ENCODE assay signal across 1 cellular context in genomic region chr3:71050133-71050520, GRCh38.
TF ChIP-seq lines count a peak whose summit lies in the region.

No MANE protein-coding gene starts in this region.

TF ChIP-seq in HepG2, 621 proteins besides CTCF, POLR2A, EP300 and RAD21 (continued from another document):
- TF ChIP-seq PLRG1 (conservative IDR thresholded peaks at IDR 0.05) (no peak), FOXP1 (IDR thresholded peaks at IDR 0.05) (no peak), FOXP1 (CRISPR knock-in tag; IDR thresholded peaks at IDR 0.05) (peak; percentile 39; the same call in 1 of the 2 replicates), CEBPG (CRISPR knock-in tag; IDR thresholded peaks at IDR 0.05) (0 out of 2 replicates have a peak, but pooled peaks have one; percentile 37), ZNF75D (CRISPR knock-in tag; IDR thresholded peaks at IDR 0.05; ENCODE audit: borderline replicate concordance) (no peak), CREM (IDR thresholded peaks at IDR 0.05) (peak; percentile 33; the same call in 1 of the 2 replicates), CREM (CRISPR knock-in tag; IDR thresholded peaks at IDR 0.05) (no peak), TBX2 (CRISPR knock-in tag; IDR thresholded peaks at IDR 0.05; ENCODE audit: borderline replicate concordance) (peak; percentile 7; the same call in 1 of the 2 replicates), ZNF362 (CRISPR knock-in tag; IDR thresholded peaks at IDR 0.05; ENCODE audit: borderline replicate concordance) (0 out of 2 replicates have a peak, but pooled peaks have one; percentile 18), ISL2 (CRISPR knock-in tag; IDR thresholded peaks at IDR 0.05) (0 out of 2 replicates have a peak, but pooled peaks have one; percentile 12), HMG20A (CRISPR knock-in tag; IDR thresholded peaks at IDR 0.05; ENCODE audit: borderline replicate concordance) (no peak), ZNF652 (CRISPR knock-in tag; IDR thresholded peaks at IDR 0.05; ENCODE audit: borderline replicate concordance, low read depth) (peak; percentile 82), HDAC2 (CRISPR knock-in tag; IDR thresholded peaks at IDR 0.05) (0 out of 2 replicates have a peak, but pooled peaks have one; percentile 17)
- TF ChIP-seq, protein P1, sequence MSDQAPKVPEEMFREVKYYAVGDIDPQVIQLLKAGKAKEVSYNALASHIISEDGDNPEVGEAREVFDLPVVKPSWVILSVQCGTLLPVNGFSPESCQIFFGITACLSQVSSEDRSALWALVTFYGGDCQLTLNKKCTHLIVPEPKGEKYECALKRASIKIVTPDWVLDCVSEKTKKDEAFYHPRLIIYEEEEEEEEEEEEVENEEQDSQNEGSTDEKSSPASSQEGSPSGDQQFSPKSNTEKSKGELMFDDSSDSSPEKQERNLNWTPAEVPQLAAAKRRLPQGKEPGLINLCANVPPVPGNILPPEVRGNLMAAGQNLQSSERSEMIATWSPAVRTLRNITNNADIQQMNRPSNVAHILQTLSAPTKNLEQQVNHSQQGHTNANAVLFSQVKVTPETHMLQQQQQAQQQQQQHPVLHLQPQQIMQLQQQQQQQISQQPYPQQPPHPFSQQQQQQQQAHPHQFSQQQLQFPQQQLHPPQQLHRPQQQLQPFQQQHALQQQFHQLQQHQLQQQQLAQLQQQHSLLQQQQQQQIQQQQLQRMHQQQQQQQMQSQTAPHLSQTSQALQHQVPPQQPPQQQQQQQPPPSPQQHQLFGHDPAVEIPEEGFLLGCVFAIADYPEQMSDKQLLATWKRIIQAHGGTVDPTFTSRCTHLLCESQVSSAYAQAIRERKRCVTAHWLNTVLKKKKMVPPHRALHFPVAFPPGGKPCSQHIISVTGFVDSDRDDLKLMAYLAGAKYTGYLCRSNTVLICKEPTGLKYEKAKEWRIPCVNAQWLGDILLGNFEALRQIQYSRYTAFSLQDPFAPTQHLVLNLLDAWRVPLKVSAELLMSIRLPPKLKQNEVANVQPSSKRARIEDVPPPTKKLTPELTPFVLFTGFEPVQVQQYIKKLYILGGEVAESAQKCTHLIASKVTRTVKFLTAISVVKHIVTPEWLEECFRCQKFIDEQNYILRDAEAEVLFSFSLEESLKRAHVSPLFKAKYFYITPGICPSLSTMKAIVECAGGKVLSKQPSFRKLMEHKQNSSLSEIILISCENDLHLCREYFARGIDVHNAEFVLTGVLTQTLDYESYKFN (CRISPR knock-in tag; conservative IDR thresholded peaks at IDR 0.05), result peak; percentile 32; the same call in 1 of the 2 replicates
